Comparison of ENCODE assay signal across 6 cellular contexts in genomic region chr2:21620771-21621170, GRCh38.
"Had no signal": no experiment of that assay in that cellular context is flagged by ENCODE, and none has a peak within 500 bp of the region (broad histone marks: within the 10 kb centered on the region; RNA-seq: fewer than 3 reads in every experiment).

No MANE protein-coding gene starts in this region.

- ATAC-seq: HCT116, HepG2 had no signal

- DNase-seq: GM23248, GOT3, H7, HFFc6 had no signal
